Comparison of ENCODE assay signal across 28 cellular contexts in the genomic region with DNA sequence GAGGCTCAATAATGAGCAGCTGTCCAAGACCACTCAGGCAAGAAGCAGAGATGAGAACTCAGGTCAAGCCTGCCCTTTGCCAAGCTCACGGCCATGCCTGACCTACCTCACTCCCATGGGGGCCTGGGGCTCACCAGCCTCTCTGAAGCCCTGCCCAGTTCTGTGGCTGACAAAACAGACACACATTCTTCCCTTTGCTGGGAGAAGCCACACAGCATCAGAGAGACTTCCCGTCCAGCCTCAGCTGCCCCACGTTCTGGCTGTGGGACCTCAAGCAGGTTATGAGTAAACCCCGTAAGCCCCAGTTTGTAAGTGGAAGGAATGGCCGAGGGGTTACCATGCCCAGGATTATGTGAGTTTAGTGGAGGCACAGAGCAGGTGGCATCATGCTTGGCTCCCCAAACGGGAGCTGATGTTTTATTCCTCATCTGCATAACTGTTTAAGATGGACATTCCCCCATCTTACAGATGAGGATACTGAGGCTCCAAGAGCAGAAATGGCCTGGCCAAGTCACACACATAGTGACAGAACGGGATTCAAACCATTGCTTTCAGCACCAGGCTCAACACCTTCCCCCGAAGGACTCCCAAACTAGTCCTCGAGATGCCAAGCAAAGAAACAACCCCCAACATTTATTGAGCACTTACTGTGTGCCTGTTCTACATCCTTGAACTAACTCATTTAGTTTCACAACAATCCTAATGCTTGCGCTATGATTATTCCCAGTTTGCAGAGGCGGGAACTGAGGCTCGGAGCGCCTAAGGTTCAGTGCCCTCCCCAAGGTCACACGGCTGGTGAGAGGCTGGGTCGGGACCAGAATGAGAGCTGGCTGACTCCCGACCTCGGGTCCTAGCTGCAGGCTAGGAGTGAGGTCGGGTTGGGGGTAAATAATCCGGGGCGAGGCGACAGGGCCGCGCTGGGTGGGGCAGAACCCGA. TPM values are rescaled to one million over a fixed set of nuclear protein-coding genes. Genes with fewer than 3 reads are reported as not detected.
A peak's percentile ranks its signal among the peaks of the same experiment; 100 is the strongest.
DNase-seq lines count a peak whose midpoint lies in the region; ATAC-seq, FAIRE-seq and TF ChIP-seq lines count a peak whose summit lies in the region.
"Had no signal": no experiment of that assay in that cellular context is flagged by ENCODE, and none has a peak within 500 bp of the region (broad histone marks: within the 10 kb centered on the region; RNA-seq: fewer than 3 reads in every experiment).

No MANE protein-coding gene starts in this region.

- 48 to 64% (median 51%) methylated on average over 20 to 24 of the region's 24 CpGs for WGBS in adrenal gland, 4 donors
- WGBS in tibial nerve, 2 donors, result 52 to 55% methylated on average over 22 to 23 of the region's 24 CpGs

- H3K27me3 ChIP-seq in left ventricle myocardium inferior (ENCODE audit: low read depth) (no peaks in the 10 kb centered on the region), adrenal gland (no peaks in the 10 kb centered on the region), muscle layer of colon (ENCODE audit: control insufficient read depth in 1 of 2, insufficient read depth in 2 of 2, low read length in 2 of 2) (no peaks in the 10 kb centered on the region), tibial nerve (no peaks in the 10 kb centered on the region)
- H3K27me3 ChIP-seq: BE2C, pancreas had no signal

- peak overlapping the region; percentile 1 for H3K27ac ChIP-seq in left ventricle myocardium inferior (replicated peaks)
- peak overlapping the region in 4 of 5 donors; percentile 7 to 89 (median 78) for H3K27ac ChIP-seq in adrenal gland
- H3K27ac ChIP-seq in muscle layer of colon (ENCODE audit: low read depth, low read length), result peak overlapping the region; percentile 28
- H3K27ac ChIP-seq in tibial nerve, result peak overlapping the region in 3 of 4 donors; percentile 40 to 76 (median 70)
- H3K27ac ChIP-seq: A549, HL-60, pancreas, Peyer's patch, WERI-Rb-1 had no signal

- TF ChIP-seq POLR2A in adrenal gland (IDR thresholded peaks at IDR 0.05) (no peak), tibial nerve (IDR thresholded peaks at IDR 0.05) (no peak)

- DNase-seq in left ventricle myocardium inferior (no peak), left cardiac atrium (no peak), adrenal gland (peak in 5 of 7 donors; percentile 21 to 73 (median 57)), tibial nerve (ENCODE audit: low spot score in 2 of 2) (no peak), NCI-H82 treated with DMSO at 0.1 percent for 48 hours (lab: John Stamatoyannopoulos, UW; ENCODE audit: unreplicated experiment) (no peak), HTR-8/SVneo (ENCODE audit: insufficient read length, low spot score) (no peak)
- DNase-seq: activated CD4-positive, alpha-beta T cell treated with anti-CD3 and anti-CD28 coated beads for 48 hours; activated effector memory CD4-positive, alpha-beta T cell treated with Interleukin-2 at 50 U/mL for 16 hours; activated naive CD8-positive, alpha-beta T cell treated with anti-CD3 and anti-CD28 coated beads, Interleukin-2, amount 10 ng/mL, durations not matched to agents 7 days and 5 days; activated T-cell treated with anti-CD3 and anti-CD28 coated beads for 4 hours; central memory CD4-positive, alpha-beta T cell; H7; mucosa of descending colon; Peyer's patch; SIG-M5; stimulated activated CD4-positive, alpha-beta T cell treated with anti-CD3 and anti-CD28 coated beads, Interleukin-2, amount 100 ng/mL, for 24 hours had no signal

- TF ChIP-seq EP300 in tibial nerve (IDR thresholded peaks at IDR 0.05), result no peak

- H3K4me1 ChIP-seq in left ventricle myocardium inferior, result peaks cover 42% of the 10 kb centered on the region
- peaks cover 26 to 46% of the 10 kb centered on the region in 2 donors for H3K4me1 ChIP-seq in adrenal gland (replicated peaks in 1 of 2)
- H3K4me1 ChIP-seq in muscle layer of colon (ENCODE audit: insufficient read depth, low read length), result peaks cover 40% of the 10 kb centered on the region
- peaks cover 0 to 57% (median 17%) of the 10 kb centered on the region in 4 donors for H3K4me1 ChIP-seq in tibial nerve
- H3K4me1 ChIP-seq: BE2C, pancreas had no signal

- no peaks in the 10 kb centered on the region for H3K36me3 ChIP-seq in left ventricle myocardium inferior
- H3K36me3 ChIP-seq in adrenal gland (replicated peaks in 1 of 2), result no peaks in the 10 kb centered on the region
- no peaks in the 10 kb centered on the region for H3K36me3 ChIP-seq in muscle layer of colon (ENCODE audit: insufficient read depth, low read length)
- H3K36me3 ChIP-seq in tibial nerve, result no peaks in the 10 kb centered on the region
- H3K36me3 ChIP-seq: BE2C, heart left ventricle, pancreas, Peyer's patch, WERI-Rb-1 had no signal

- intact Hi-C loops in left ventricle myocardium inferior (cut with micrococcal nuclease), result no loop called here
- intact Hi-C loops in left cardiac atrium (cut with DNase I), result no loop called here
- intact Hi-C loops in adrenal gland (cut with DNase I), result no loop called here

- no peak for TF ChIP-seq CTCF in left ventricle myocardium inferior (IDR thresholded peaks at IDR 0.05; ENCODE audit: borderline replicate concordance)
- no peak for TF ChIP-seq CTCF in adrenal gland (IDR thresholded peaks at IDR 0.05)
- no peak for TF ChIP-seq CTCF in tibial nerve (IDR thresholded peaks at IDR 0.05)

- H3K9ac ChIP-seq in muscle layer of colon (ENCODE audit: low read length), result no peak overlapping the region

- H3K4me3 ChIP-seq in left ventricle myocardium inferior (peak overlapping the region; percentile 36), adrenal gland (peak overlapping the region in 1 of 4 donors; percentile 20), muscle layer of colon (ENCODE audit: low read depth in 1 of 2, low read length in 2 of 2) (no peak overlapping the region), tibial nerve (no peak overlapping the region)
- H3K4me3 ChIP-seq: A549, GM12878, lung, mucosa of descending colon, pancreas, Peyer's patch had no signal

- no peaks in the 10 kb centered on the region for H3K9me3 ChIP-seq in left ventricle myocardium inferior (replicated peaks)
- H3K9me3 ChIP-seq in adrenal gland (replicated peaks in 1 of 3), result no peaks in the 10 kb centered on the region
- H3K9me3 ChIP-seq in muscle layer of colon (ENCODE audit: low read length), result no peaks in the 10 kb centered on the region
- H3K9me3 ChIP-seq in tibial nerve, result no peaks in the 10 kb centered on the region
- H3K9me3 ChIP-seq: A549, BE2C, heart left ventricle, mucosa of descending colon, pancreas, Peyer's patch had no signal

- FAIRE-seq in HTR-8/SVneo (lab: Jason Lieb, UNC), result no peak
- FAIRE-seq: A549, GM12878, pancreas had no signal

- ATAC-seq in left cardiac atrium (no peak), HG02759 (IDR thresholded peaks at IDR 0.05; ENCODE audit: unreplicated experiment) (no peak)
- ATAC-seq: A549; natural killer cell treated with Interleukin-12 subunit alpha and Interleukin-12 subunit beta and Interleukin-15 and Interleukin-18, amount 100 ng/mL, for 72 hours had no signal

RNA-seq across cellular contexts. Expression of gene LAPTM5, which starts 49.1 kb away (rescaled TPM):
- total RNA-seq in left ventricle myocardium inferior (18.8 TPM), left cardiac atrium (10 to 100 TPM; 44.7 to 68.1 TPM), adrenal gland (100 to 1,000 TPM in 5 of 8 donors, 10 to 100 TPM in 3; 24.0 to 176 (median 130) TPM), tibial nerve (10 to 100 TPM; 21.1 to 67.8 (median 43.1) TPM)
- polyA plus RNA-seq in adrenal gland, result 100 to 1,000 TPM in 1 of 3 donors, 10 to 100 TPM in 2; 85.9 to 177 (median 97.1) TPM
- total RNA-seq: fibroblast of villous mesenchyme had no signal

Comparison
In these comparisons a context has a peak if more than half of its experiments do, and no peak if none do; other contexts are left out.
1. DNase-seq: peak in adrenal gland (5 of 7); none in left ventricle myocardium inferior (single experiment), left cardiac atrium (single experiment), tibial nerve (0 of 2), NCI-H82 treated with DMSO at 0.1 percent for 48 hours (single experiment) and HTR-8/SVneo (single experiment).
2. H3K27ac ChIP-seq: peak in every context shown above with its lines; median percentile 78 in adrenal gland; 70 in tibial nerve; 28 in muscle layer of colon; 1 in left ventricle myocardium inferior.